Comparison of ENCODE assay signal across 10 cellular contexts in the genomic region with DNA sequence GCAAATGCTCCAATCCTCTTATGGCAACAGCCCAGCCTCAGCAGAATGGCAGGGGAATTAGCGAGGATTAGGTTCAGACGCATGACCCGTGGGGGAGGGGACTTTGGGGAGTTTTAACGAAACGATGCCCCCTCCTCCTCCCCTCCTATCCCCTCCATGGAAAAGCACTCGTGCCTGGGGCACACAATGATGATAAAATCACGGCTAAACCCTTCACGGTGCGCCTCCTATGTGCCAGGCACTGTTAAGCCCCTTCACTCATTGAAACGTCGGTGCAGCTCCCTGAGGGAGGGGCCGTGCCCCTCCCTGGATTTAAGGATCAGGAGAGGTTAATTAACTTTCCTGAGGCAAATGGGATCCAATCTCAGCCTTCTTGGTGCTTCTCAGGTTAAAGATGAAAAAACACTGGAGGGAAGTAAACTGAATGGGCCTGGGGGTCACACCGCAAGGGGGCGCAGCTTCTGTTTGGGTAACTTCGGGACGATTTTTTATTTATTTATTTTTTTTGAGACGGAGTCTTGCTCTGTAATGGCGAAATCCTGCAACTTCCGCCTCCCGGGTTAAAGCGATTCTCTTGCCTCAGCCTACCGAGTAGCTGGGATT. TPM values are rescaled to one million over a fixed set of nuclear protein-coding genes. Genes with fewer than 3 reads are reported as not detected.
DNase-seq lines count a peak whose midpoint lies in the region; ATAC-seq and TF ChIP-seq lines count a peak whose summit lies in the region.
"Had no signal": no experiment of that assay in that cellular context is flagged by ENCODE, and none has a peak within 500 bp of the region (broad histone marks: within the 10 kb centered on the region; RNA-seq: fewer than 3 reads in every experiment).

No MANE protein-coding gene starts in this region.

- no peaks in the 10 kb centered on the region for H3K23me2 ChIP-seq in H9 (ENCODE audit: insufficient read length, low read depth, low read length, poor library complexity, severe bottlenecking)

- H3K9me3 Mint-ChIP-seq in H9 (no peaks in the 10 kb centered on the region; a peak in 1 of 5 replicates), T-cell (no peaks in the 10 kb centered on the region)

- H4K8ac ChIP-seq in H9 (replicated peaks; ENCODE audit: insufficient read length, low read depth, low read length), result peak overlapping the region; percentile 32

- no peaks in the 10 kb centered on the region; the same call in 1 of the 2 replicates for H3K4me1 ChIP-seq in H9 (ENCODE audit: insufficient read depth, low read length)

- peak overlapping the region; percentile 73 for H3K4me2 ChIP-seq in H9 (ENCODE audit: insufficient read depth, insufficient read length, low read length)

- no peaks in the 10 kb centered on the region for H3K9me3 ChIP-seq in H9 (ENCODE audit: control insufficient read depth, low read depth, low read length)

- peaks cover 30 to 41% of the 10 kb centered on the region in 2 experiments for H3K4me1 Mint-ChIP-seq in H9
- peaks cover 6 to 19% (median 13%) of the 10 kb centered on the region in 3 donors for H3K4me1 Mint-ChIP-seq in T-cell

- no peaks in the 10 kb centered on the region for H3K79me2 ChIP-seq in H9 (ENCODE audit: insufficient read depth, low read length)

- no peak overlapping the region for H3K56ac ChIP-seq in H9 (ENCODE audit: insufficient read length, low read depth, low read length)

- DNase-seq in H9, result peak; percentile 79
- peak in 23 of 34 experiments; percentile 1 to 36 (median 12) for DNase-seq in T-cell
- peak; percentile 1 for DNase-seq in effector CD8-positive, alpha-beta T cell (lab: John Stamatoyannopoulos, UW)
- peak; percentile 49 for DNase-seq in stimulated activated CD4-positive, alpha-beta T cell treated with anti-CD3 and anti-CD28 coated beads, Interleukin-1b, Interleukin-23, amount 100 ng/mL, for 48 hours
- DNase-seq in NCI-H1436 (lab: John Stamatoyannopoulos, UW), result no peak

- no peaks in the 10 kb centered on the region for H4K20me1 ChIP-seq in H9 (ENCODE audit: control insufficient read depth, insufficient read depth, insufficient read length)

- no peak overlapping the region for H4K5ac ChIP-seq in H9 (ENCODE audit: insufficient read length, low read depth, low read length)

- no peak overlapping the region for H3T11ph ChIP-seq in H9 (ENCODE audit: low read length)

- H2AFZ ChIP-seq in H9 (ENCODE audit: low read length), result no peak overlapping the region

- peak overlapping the region; percentile 3 for H3K9ac ChIP-seq in H9 (ENCODE audit: extremely low read depth, insufficient read length, low read length)

- TF ChIP-seq CTCF in H9 (conservative IDR thresholded peaks at IDR 0.05), result peak; percentile 89

- no peaks in the 10 kb centered on the region for H3K79me1 ChIP-seq in H9 (ENCODE audit: insufficient read depth, low read depth, low read length, poor library complexity, severe bottlenecking)

- H3K4me3 Mint-ChIP-seq in H9 (peak overlapping the region; percentile 59 to 76), T-cell (peak overlapping the region in 1 of 3 donors; percentile 36)

- H3K27me3 Mint-ChIP-seq in H9 (ENCODE audit: low read depth), result peaks cover 8% of the 10 kb centered on the region
- H3K27me3 Mint-ChIP-seq in T-cell, result peaks cover 52 to 58% of the 10 kb centered on the region in 2 donors

- no peak overlapping the region for H2AK5ac ChIP-seq in H9 (ENCODE audit: insufficient read length, low read length)

- CTCF ChIA-PET in T-cell (lab: Charles Lee), result interaction anchor here in 1 of 2 donors (0.7 to 0.8 kb wide), 2 partner anchors 14 to 15 kb away, joined by 5 to 6 read pairs; no protein-coding TSS in a partner anchor

- H2BK15ac ChIP-seq in H9 (ENCODE audit: low read depth, low read length), result no peak overlapping the region

- H3K14ac ChIP-seq in H9 (ENCODE audit: insufficient read depth, low read length), result peak overlapping the region; percentile 32

- H3K27ac ChIP-seq in H9 (ENCODE audit: insufficient read length, low read depth, low read length), result peak overlapping the region; percentile 73

- no peak overlapping the region for H2BK120ac ChIP-seq in H9 (ENCODE audit: low read depth, low read length, poor library complexity, severe bottlenecking)

- H3K36me3 Mint-ChIP-seq in H9 (ENCODE audit: insufficient read depth in 1 of 3, low read depth in 3 of 3) (no peaks in the 10 kb centered on the region), T-cell (no peaks in the 10 kb centered on the region)

- POLR2A ChIA-PET in T-cell (lab: Charles Lee), result no interaction called here

- H2BK20ac ChIP-seq in H9 (ENCODE audit: low read depth, low read length, poor library complexity, severe bottlenecking), result no peak overlapping the region

- no peak for ATAC-seq in T-cell (replicated peaks in 1 of 4)
- ATAC-seq in HG03378 (IDR thresholded peaks at IDR 0.05; ENCODE audit: unreplicated experiment), result no peak
- no peak for ATAC-seq in GM18870 (IDR thresholded peaks at IDR 0.05; ENCODE audit: unreplicated experiment)
- no peak for ATAC-seq in GM21423 (IDR thresholded peaks at IDR 0.05; ENCODE audit: unreplicated experiment)

- H3K4ac ChIP-seq in H9 (ENCODE audit: low read depth, low read length), result no peak overlapping the region

- no peak overlapping the region for H4K91ac ChIP-seq in H9 (ENCODE audit: insufficient read length, low read depth, low read length)

- H3K27me3 ChIP-seq in H9 (ENCODE audit: insufficient read depth, low read length), result no peaks in the 10 kb centered on the region

- H2BK12ac ChIP-seq in H9 (ENCODE audit: insufficient read length, low read depth, low read length), result no peak overlapping the region

- H3K27ac Mint-ChIP-seq in H9 (peak overlapping the region; percentile 87 to 100 (median 99)), T-cell (no peak overlapping the region)

- no CpG with 5 or more reads among the region's 22 CpGs for WGBS in H9 (ENCODE audit: extremely low coverage, insufficient read length, low lambda C conversion rate)

- H2BK5ac ChIP-seq in H9 (ENCODE audit: insufficient read length, low read length), result no peak overlapping the region

- no peak overlapping the region for H3K23ac ChIP-seq in H9 (ENCODE audit: insufficient read length, low read depth, low read length)

- H3K18ac ChIP-seq in H9 (ENCODE audit: insufficient read length, low read depth, low read length), result peak overlapping the region; percentile 36

RNA-seq across cellular contexts. Expression of a gene that starts 10.1 kb away (rescaled TPM):
- total RNA-seq in H9 (2021) (not detected in 2 replicates), T-cell (not detected)
- total RNA-seq: renal cortical epithelial cell; T-helper 2 cell treated with Interferon-gamma antibody and Interleukin-4, amounts not matched to agents 100 ng/mL and 5 ng/mL, for 36 hours had no signal

RNA-seq across cellular contexts. Expression of a gene that starts 27.2 kb away (rescaled TPM):
- total RNA-seq in H9 (2021) (0.13 and 0.15 TPM in 2 replicates), T-cell (not detected)
- total RNA-seq: renal cortical epithelial cell; T-helper 2 cell treated with Interferon-gamma antibody and Interleukin-4, amounts not matched to agents 100 ng/mL and 5 ng/mL, for 36 hours had no signal

RNA-seq across cellular contexts. Expression of a gene that starts 37.1 kb away (rescaled TPM):
- total RNA-seq in H9 (2021), result not detected in 2 replicates
- under 1 TPM in 3 of 5 donors, not detected in 2; 0.22 to 0.44 (median 0.30) TPM for total RNA-seq in T-cell
- total RNA-seq: renal cortical epithelial cell; T-helper 2 cell treated with Interferon-gamma antibody and Interleukin-4, amounts not matched to agents 100 ng/mL and 5 ng/mL, for 36 hours had no signal

RNA-seq across cellular contexts. Expression of a gene that starts 44.6 kb away (rescaled TPM):
- not detected in 2 replicates for total RNA-seq in H9 (2021)
- total RNA-seq in T-cell, result not detected
- total RNA-seq: renal cortical epithelial cell; T-helper 2 cell treated with Interferon-gamma antibody and Interleukin-4, amounts not matched to agents 100 ng/mL and 5 ng/mL, for 36 hours had no signal

Comparison
In these comparisons a context has a peak if more than half of its experiments do, and no peak if none do; other contexts are left out.
1. H3K27ac Mint-ChIP-seq: peak in H9 (3 of 3); none in T-cell (0 of 2).